Comparison of ENCODE assay signal across 25 cellular contexts in genomic region chr13:29129616-29130015, GRCh38.
DNase-seq lines count a peak whose midpoint lies in the region; ATAC-seq, FAIRE-seq and TF ChIP-seq lines count a peak whose summit lies in the region.
"Had no signal": no experiment of that assay in that cellular context is flagged by ENCODE, and none has a peak within 500 bp of the region (broad histone marks: within the 10 kb centered on the region; RNA-seq: fewer than 3 reads in every experiment).

No MANE protein-coding gene starts in this region.

- H3K9me3 Mint-ChIP-seq in stimulated activated effector memory CD8-positive, alpha-beta T cell treated with anti-CD3 and anti-CD28 coated beads, Interleukin-12 subunit alpha, Interleukin-12 subunit beta, amount 100 ng/mL, for 72 hours: no peaks in the 10 kb centered on the region
- H3K9me3 Mint-ChIP-seq: CD4-positive, alpha-beta T cell had no signal

- H3K4me1 Mint-ChIP-seq in stimulated activated effector memory CD8-positive, alpha-beta T cell treated with anti-CD3 and anti-CD28 coated beads, Interleukin-12 subunit alpha, Interleukin-12 subunit beta, amount 100 ng/mL, for 72 hours: peaks cover 14% of the 10 kb centered on the region

- POLR2A ChIA-PET in GM10248 (lab: Yijun Ruan, JAX): no interaction called here

- FAIRE-seq in GM12891 (lab: Jason Lieb, UNC): no peak
- FAIRE-seq: A549, D721Med, H54, K562 had no signal

- H3K27ac Mint-ChIP-seq in stimulated activated effector memory CD8-positive, alpha-beta T cell treated with anti-CD3 and anti-CD28 coated beads, Interleukin-12 subunit alpha, Interleukin-12 subunit beta, amount 100 ng/mL, for 72 hours: no peak overlapping the region
- H3K27ac Mint-ChIP-seq: CD4-positive, alpha-beta T cell had no signal

- no peak for TF ChIP-seq POLR2A in GM12891 (IDR thresholded peaks at IDR 0.05; ENCODE audit: low read depth, low read length)

- TF ChIP-seq CTCF in GM10248 (IDR thresholded peaks at IDR 0.05; ENCODE audit: control extremely low read depth, extremely low read depth, low read depth, missing control alignments): no peak

- CTCF ChIA-PET in GM10248 (lab: Yijun Ruan, JAX): no interaction called here

- peak; percentile 29 for ATAC-seq in HG03342 (IDR thresholded peaks at IDR 0.05; ENCODE audit: unreplicated experiment)
- peak; percentile 42 for ATAC-seq in stimulated activated effector memory CD8-positive, alpha-beta T cell treated with anti-CD3 and anti-CD28 coated beads, Interleukin-12 subunit alpha, Interleukin-12 subunit beta, amount 100 ng/mL, for 72 hours
- no peak for ATAC-seq in GM18873 (IDR thresholded peaks at IDR 0.05; ENCODE audit: low FRiP score, unreplicated experiment)
- ATAC-seq: A549, K562, Panc1 had no signal

- H3K36me3 Mint-ChIP-seq in stimulated activated effector memory CD8-positive, alpha-beta T cell treated with anti-CD3 and anti-CD28 coated beads, Interleukin-12 subunit alpha, Interleukin-12 subunit beta, amount 100 ng/mL, for 72 hours: no peaks in the 10 kb centered on the region

- H3K4me3 Mint-ChIP-seq in stimulated activated effector memory CD8-positive, alpha-beta T cell treated with anti-CD3 and anti-CD28 coated beads, Interleukin-12 subunit alpha, Interleukin-12 subunit beta, amount 100 ng/mL, for 72 hours: no peak overlapping the region
- H3K4me3 Mint-ChIP-seq: CD4-positive, alpha-beta T cell had no signal

- DNase-seq in GM10248 (ENCODE audit: extremely low spot score): peak; percentile 15
- DNase-seq in GM12891 (ENCODE audit: insufficient read length, low spot score): no peak
- no peak for DNase-seq in stimulated activated effector memory CD8-positive, alpha-beta T cell treated with anti-CD3 and anti-CD28 coated beads, Interleukin-12 subunit alpha, Interleukin-12 subunit beta, amount 100 ng/mL, for 72 hours (ENCODE audit: low spot score in 2 of 2)
- DNase-seq in effector CD4-positive, alpha-beta T cell: no peak
- DNase-seq in stimulated activated CD4-positive, alpha-beta T cell treated with anti-CD3 and anti-CD28 coated beads, Interleukin-1b, Interleukin-23, amount 100 ng/mL, for 48 hours: no peak
- DNase-seq: AML-193; CD4-positive, alpha-beta T cell; DMS79; EL; GDM1; Kasumi-1; NCI-H1048; NCI-H1417; NCI-H1694; NCI-H2029 treated with DMSO at 0.1 percent for 48 hours; NCI-H446 treated with DMSO at 0.1 percent for 48 hours; NCI-H526 treated with DMSO at 0.1 percent for 48 hours; SHP77 had no signal

TF ChIP-seq in GM12891, 5 proteins besides CTCF, POLR2A, EP300 and RAD21:
- TF ChIP-seq POU2F2 (IDR thresholded peaks at IDR 0.05; ENCODE audit: low read depth, low read length): no peak
- TF ChIP-seq SPI1 (IDR thresholded peaks at IDR 0.05; ENCODE audit: low read depth, low read length): peak; percentile 20; the same call in 1 of the 2 replicates
